In the genomic region with DNA sequence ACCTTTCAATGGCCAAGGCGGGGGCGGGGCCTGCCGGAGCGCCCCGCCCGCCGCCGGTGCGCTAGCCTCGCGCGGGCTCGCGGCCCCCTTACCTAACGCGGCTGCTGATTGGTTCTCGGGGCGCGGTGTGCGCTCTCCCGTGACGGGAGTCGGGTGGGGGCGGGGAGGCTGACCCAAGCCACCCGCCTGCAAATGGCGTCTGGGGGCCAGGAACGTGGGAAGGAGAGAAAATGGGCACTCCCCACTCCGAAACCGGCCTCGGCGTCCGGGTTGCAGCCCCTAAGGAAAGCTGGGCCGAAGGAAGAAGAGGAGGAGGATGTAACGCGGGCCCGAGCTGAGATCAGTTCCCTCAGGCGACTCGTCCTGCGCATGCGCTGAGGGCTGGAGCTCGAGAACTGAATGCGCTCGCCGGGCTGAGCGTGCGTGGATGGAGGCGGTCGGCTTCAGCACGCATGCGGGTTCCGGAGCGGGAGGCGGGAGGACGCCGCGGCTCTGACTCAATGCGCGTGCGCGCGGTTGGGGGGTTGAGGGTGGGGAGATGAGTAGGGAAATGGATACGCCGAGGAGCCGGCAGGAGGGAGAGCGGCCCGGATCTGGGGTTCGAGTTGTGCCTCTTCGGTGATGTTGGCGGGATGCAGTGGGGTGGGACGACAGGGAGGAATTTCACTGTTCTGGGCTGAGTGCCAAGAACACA, we compare ENCODE assay signal across 8 cellular contexts. TPM values are rescaled to one million over a fixed set of nuclear protein-coding genes. Genes with fewer than 3 reads are reported as not detected.
DNase-seq lines count a peak whose midpoint lies in the region; ATAC-seq and TF ChIP-seq lines count a peak whose summit lies in the region.

A gene with protein sequence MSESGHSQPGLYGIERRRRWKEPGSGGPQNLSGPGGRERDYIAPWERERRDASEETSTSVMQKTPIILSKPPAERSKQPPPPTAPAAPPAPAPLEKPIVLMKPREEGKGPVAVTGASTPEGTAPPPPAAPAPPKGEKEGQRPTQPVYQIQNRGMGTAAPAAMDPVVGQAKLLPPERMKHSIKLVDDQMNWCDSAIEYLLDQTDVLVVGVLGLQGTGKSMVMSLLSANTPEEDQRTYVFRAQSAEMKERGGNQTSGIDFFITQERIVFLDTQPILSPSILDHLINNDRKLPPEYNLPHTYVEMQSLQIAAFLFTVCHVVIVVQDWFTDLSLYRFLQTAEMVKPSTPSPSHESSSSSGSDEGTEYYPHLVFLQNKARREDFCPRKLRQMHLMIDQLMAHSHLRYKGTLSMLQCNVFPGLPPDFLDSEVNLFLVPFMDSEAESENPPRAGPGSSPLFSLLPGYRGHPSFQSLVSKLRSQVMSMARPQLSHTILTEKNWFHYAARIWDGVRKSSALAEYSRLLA (minus strand): TSS at position 401 of the 694 bp plus-strand sequence. CDS start 4,221 bp downstream, outside the sequence.

- no peaks in the 10 kb centered on the region for H3K9me3 ChIP-seq in osteoblast (ENCODE audit: low read depth, low read length)
- H3K9me3 ChIP-seq in testis = no peaks in the 10 kb centered on the region

- intact Hi-C loops in testis (cut with DNase I; ENCODE audit: low total_unique reads) = no loop called here

- H3K36me3 Mint-ChIP-seq in activated naive CD8-positive, alpha-beta T cell = peaks cover 16% of the 10 kb centered on the region
- no peaks in the 10 kb centered on the region for H3K36me3 Mint-ChIP-seq in glutamatergic neuron (ENCODE audit: unreplicated experiment)

- H3K4me3 ChIP-seq in osteoblast (ENCODE audit: insufficient read depth, low read length) (peak within 1 kb of the TSS; percentile 87), testis (peak within 1 kb of the TSS; percentile 61 to 90)

- no peaks in the 10 kb centered on the region for H3K9me3 Mint-ChIP-seq in activated naive CD8-positive, alpha-beta T cell (ENCODE audit: low read depth)
- peaks cover 11% of the 10 kb centered on the region for H3K9me3 Mint-ChIP-seq in glutamatergic neuron (ENCODE audit: unreplicated experiment)

- H3K27ac ChIP-seq in osteoblast (ENCODE audit: low read depth, low read length) (peak within 1 kb of the TSS; percentile 99), testis (peak within 1 kb of the TSS; percentile 96 to 97)

- peaks cover 9% of the 10 kb centered on the region for H3K36me3 ChIP-seq in osteoblast (ENCODE audit: insufficient read depth, low read length)
- no peaks in the 10 kb centered on the region for H3K36me3 ChIP-seq in testis (ENCODE audit: low read depth, missing control alignments)

- peaks cover 50% of the 10 kb centered on the region for H3K4me1 Mint-ChIP-seq in activated naive CD8-positive, alpha-beta T cell (ENCODE audit: low read depth)
- H3K4me1 Mint-ChIP-seq in glutamatergic neuron (ENCODE audit: low read depth, unreplicated experiment) = peaks cover 4% of the 10 kb centered on the region

- H2AFZ ChIP-seq in osteoblast (ENCODE audit: low read length) = peak within 1 kb of the TSS; percentile 89

- DNase-seq in GM10266 (ENCODE audit: extremely low spot score) (peak; percentile 92), NCI-H1105 treated with DMSO at 0.1 percent for 48 hours (lab: John Stamatoyannopoulos, UW) (peak; percentile 93), SKM-1 treated with dmso at 0.1 percent for 144 hours (lab: John Stamatoyannopoulos, UW; ENCODE audit: unreplicated experiment) (peak; percentile 84), glutamatergic neuron (peak; percentile 99), osteoblast (ENCODE audit: insufficient read length, low spot score, missing footprints) (peak; percentile 97), testis (peak; percentile 96)

- H3K27ac Mint-ChIP-seq in activated naive CD8-positive, alpha-beta T cell = peak within 1 kb of the TSS; percentile 99
- H3K27ac Mint-ChIP-seq in glutamatergic neuron (ENCODE audit: unreplicated experiment) = peak within 1 kb of the TSS; percentile 82

- H3K79me2 ChIP-seq in osteoblast (ENCODE audit: insufficient read depth, low read length) = peaks cover 29% of the 10 kb centered on the region

- 0 to 1% methylated on average over 26 to 70 of the region's 70 CpGs for WGBS in testis, 2 donors

- H3K4me3 Mint-ChIP-seq in activated naive CD8-positive, alpha-beta T cell = peak within 1 kb of the TSS; percentile 95
- peak within 1 kb of the TSS; percentile 95 for H3K4me3 Mint-ChIP-seq in glutamatergic neuron (ENCODE audit: unreplicated experiment)

- TF ChIP-seq CTCF in GM10266 (IDR thresholded peaks at IDR 0.05; ENCODE audit: control insufficient read depth, insufficient read depth, low read depth, missing control alignments) (no peak), glutamatergic neuron (IDR thresholded peaks at IDR 0.05; ENCODE audit: partially characterized antibody, unreplicated experiment) (no peak), osteoblast (IDR thresholded peaks at IDR 0.05; ENCODE audit: extremely low read depth, low read depth, low read length) (no peak), testis (IDR thresholded peaks at IDR 0.05) (no peak)

- ATAC-seq in HG02642 (IDR thresholded peaks at IDR 0.05; ENCODE audit: poor library complexity, unreplicated experiment) = peak; percentile 71

- no peaks in the 10 kb centered on the region for H3K27me3 Mint-ChIP-seq in activated naive CD8-positive, alpha-beta T cell
- peaks cover 11% of the 10 kb centered on the region for H3K27me3 Mint-ChIP-seq in glutamatergic neuron (ENCODE audit: unreplicated experiment)

- H3K4me1 ChIP-seq in osteoblast (ENCODE audit: insufficient read depth, low read length) = peaks cover 72% of the 10 kb centered on the region
- peaks cover 9% of the 10 kb centered on the region for H3K4me1 ChIP-seq in testis

- no peaks in the 10 kb centered on the region for H3K27me3 ChIP-seq in osteoblast (ENCODE audit: insufficient read depth, low read length)
- H3K27me3 ChIP-seq in testis = no peaks in the 10 kb centered on the region

- peak within 1 kb of the TSS; percentile 98 for H3K4me2 ChIP-seq in osteoblast (ENCODE audit: insufficient read depth, low read length)

- peaks cover 6% of the 10 kb centered on the region for H4K20me1 ChIP-seq in osteoblast (ENCODE audit: insufficient read depth, low read length)

- TF ChIP-seq POLR2A in testis (IDR thresholded peaks at IDR 0.05) = peak; percentile 37

RNA-seq across cellular contexts. Expression of the gene that starts here (rescaled TPM):
- total RNA-seq in glutamatergic neuron (ENCODE audit: unreplicated experiment) (34.1 TPM), osteoblast (14.5 and 17.4 TPM in 2 replicates), testis (10 to 100 TPM; 65.0 to 76.8 TPM)
- polyA plus RNA-seq in testis (ENCODE audit: insufficient read depth, low read depth, low replicate concordance) = 144 TPM

Comparison
In these comparisons a context has a peak if more than half of its experiments do, and no peak if none do; other contexts are left out.
1. Peak in every context shown above with its lines: DNase-seq, ATAC-seq, H3K4me3 ChIP-seq and H3K27ac ChIP-seq.